ENCODE assay signal across 15 cellular contexts in genomic region chr11:116109228-116109627, GRCh38.
DNase-seq lines count a peak whose midpoint lies in the region; TF ChIP-seq lines count a peak whose summit lies in the region.
"Had no signal": no experiment of that assay in that cellular context is flagged by ENCODE, and none has a peak within 500 bp of the region (broad histone marks: within the 10 kb centered on the region; RNA-seq: fewer than 3 reads in every experiment).

No MANE protein-coding gene starts in this region.

- no peaks in the 10 kb centered on the region for H3K36me3 ChIP-seq in BE2C
- no peaks in the 10 kb centered on the region for H3K36me3 ChIP-seq in kidney epithelial cell (ENCODE audit: control insufficient read depth, insufficient read depth, low read length)
- H3K36me3 ChIP-seq in testis (ENCODE audit: low read depth, missing control alignments), result no peaks in the 10 kb centered on the region
- H3K36me3 ChIP-seq: left ventricle myocardium inferior, spleen had no signal

- TF ChIP-seq CTCF in BE2C (IDR thresholded peaks at IDR 0.05; ENCODE audit: low read depth, low read length) (no peak), kidney epithelial cell (IDR thresholded peaks at IDR 0.05; ENCODE audit: insufficient read depth, low read length, poor library complexity, severe bottlenecking) (no peak), testis (IDR thresholded peaks at IDR 0.05) (no peak), dorsolateral prefrontal cortex (IDR thresholded peaks at IDR 0.05 in 54 of 56, conservative IDR thresholded peaks at IDR 0.05 in 2 of 56; ENCODE audit: low read depth in 1 of 56, partially characterized antibody in 56 of 56) (no peak)

- no peak for TF ChIP-seq POLR2A in testis (IDR thresholded peaks at IDR 0.05)

- no peak overlapping the region for H3K4me3 ChIP-seq in BE2C (ENCODE audit: low read depth, low read length)
- H3K4me3 ChIP-seq in kidney epithelial cell (ENCODE audit: low read depth, low read length), result no peak overlapping the region
- no peak overlapping the region for H3K4me3 ChIP-seq in testis
- H3K4me3 ChIP-seq in dorsolateral prefrontal cortex, result no peak overlapping the region
- H3K4me3 ChIP-seq: left ventricle myocardium inferior, spleen had no signal

- DNase-seq in BE2C (peak; percentile 39), LHCN-M2 (ENCODE audit: low read depth) (peak; percentile 47), astrocyte of the hippocampus (ENCODE audit: low read depth, low spot score) (peak; percentile 83), kidney epithelial cell (ENCODE audit: low read depth) (peak; percentile 50), testis (no peak), superior temporal gyrus (ENCODE audit: extremely low spot score) (no peak), germinal center (ENCODE audit: low spot score) (no peak), dorsolateral prefrontal cortex (no peak)
- DNase-seq: activated CD4-positive, alpha-beta T cell treated with anti-CD3 and anti-CD28 coated beads for 4 hours; activated gamma-delta T cell; foreskin melanocyte; Kasumi-1; left ventricle myocardium inferior; NCI-H524; spleen had no signal

- 95% methylated on average over 5 of the region's 5 CpGs for WGBS in testis, 2 donors

- intact Hi-C loops in testis (cut with DNase I; ENCODE audit: low total_unique reads), result no loop called here
- intact Hi-C loops in dorsolateral prefrontal cortex (cut with DNase I), result no loop called here

- H3K27me3 ChIP-seq in BE2C, result no peaks in the 10 kb centered on the region
- H3K27me3 ChIP-seq in kidney epithelial cell (ENCODE audit: control insufficient read depth, insufficient read depth, low read length), result no peaks in the 10 kb centered on the region
- H3K27me3 ChIP-seq in testis, result no peaks in the 10 kb centered on the region
- peaks cover 0 to 5% (median 0%) of the 10 kb centered on the region in 45 donors for H3K27me3 ChIP-seq in dorsolateral prefrontal cortex

- H3K9me3 ChIP-seq in BE2C (no peaks in the 10 kb centered on the region), testis (no peaks in the 10 kb centered on the region)

- H3K4me1 ChIP-seq in BE2C (no peaks in the 10 kb centered on the region), testis (no peaks in the 10 kb centered on the region)
- H3K4me1 ChIP-seq: spleen had no signal

- H3K27ac ChIP-seq in testis (no peak overlapping the region), dorsolateral prefrontal cortex (no peak overlapping the region)
- H3K27ac ChIP-seq: left ventricle myocardium inferior, spleen had no signal

Comparison
In these comparisons a context has a peak if more than half of its experiments do, and no peak if none do; other contexts are left out.
1. DNase-seq: peak in BE2C (single experiment), LHCN-M2 (single experiment), astrocyte of the hippocampus (single experiment) and kidney epithelial cell (single experiment); none in testis (single experiment), superior temporal gyrus (single experiment), germinal center (single experiment) and dorsolateral prefrontal cortex (0 of 10).